Comparison of ENCODE assay signal across 8 cellular contexts in genomic region chr20:38473353-38473795, GRCh38. TPM values are rescaled to one million over a fixed set of nuclear protein-coding genes. Genes with fewer than 3 reads are reported as not detected.
DNase-seq lines count a peak whose midpoint lies in the region; ATAC-seq and TF ChIP-seq lines count a peak whose summit lies in the region.

No MANE protein-coding gene starts in this region.

- TF ChIP-seq CTCF in ascending aorta (IDR thresholded peaks at IDR 0.05): no peak

- H3K27ac ChIP-seq in HUES64 (ENCODE audit: low read depth, low read length) (peak overlapping the region; percentile 91; the same call in 1 of the 2 replicates), ascending aorta (peak overlapping the region; percentile 88 to 93), thymus (ENCODE audit: low read depth) (no peak overlapping the region)

- intact Hi-C loops in ascending aorta (cut with DNase I) (loop anchor here (2.0 to 10.0 kb wide), 2 partner anchors 39 to 439 kb away; partner anchors contain the start of genes RPRD1B, SNHG17 and TTI1), left colon (cut with DNase I, micrococcal nuclease) (no loop called here)

- H3K4me3 ChIP-seq in HUES64 (ENCODE audit: low read length): peak overlapping the region; percentile 85
- peak overlapping the region; percentile 93 to 99 for H3K4me3 ChIP-seq in ascending aorta
- H3K4me3 ChIP-seq in thymus (ENCODE audit: low read length): peak overlapping the region; percentile 69

- peak in 1 of 2 donors; percentile 66 for DNase-seq in ascending aorta (ENCODE audit: low spot score in 2 of 2)
- DNase-seq in left colon: no peak
- no peak for DNase-seq in GF-D8 (lab: John Stamatoyannopoulos, UW)
- no peak for DNase-seq in activated CD8-positive, alpha-beta memory T cell treated with anti-CD3 and anti-CD28 coated beads, Interleukin-2, amount 50 U/mL, for 48 hours

- H3K36me3 ChIP-seq in ES-I3 (ENCODE audit: insufficient read depth, low read length) (no peaks in the 10 kb centered on the region), HUES64 (ENCODE audit: insufficient read depth, low read length) (no peaks in the 10 kb centered on the region), ascending aorta (no peaks in the 10 kb centered on the region), thymus (ENCODE audit: control insufficient read depth, insufficient read depth) (no peaks in the 10 kb centered on the region)

- H3K27me3 ChIP-seq in HUES64 (ENCODE audit: insufficient read depth, low read length) (no peaks in the 10 kb centered on the region), ascending aorta (no peaks in the 10 kb centered on the region), thymus (ENCODE audit: control insufficient read depth, insufficient read depth) (no peaks in the 10 kb centered on the region)

- ATAC-seq in left colon: peak; percentile 15
- no peak for ATAC-seq in HG02885 (IDR thresholded peaks at IDR 0.05; ENCODE audit: poor library complexity, unreplicated experiment)

- 19% methylated on average over 9 of the region's 11 CpGs for WGBS in HUES64
- 24% methylated on average over 11 of the region's 11 CpGs for WGBS in thymus

- H3K9me3 ChIP-seq in ES-I3 (ENCODE audit: control insufficient read depth, insufficient read depth, low read length): no peaks in the 10 kb centered on the region
- no peaks in the 10 kb centered on the region for H3K9me3 ChIP-seq in HUES64 (ENCODE audit: insufficient read depth, low read depth, low read length)
- no peaks in the 10 kb centered on the region for H3K9me3 ChIP-seq in ascending aorta
- H3K9me3 ChIP-seq in thymus (ENCODE audit: control insufficient read depth): no peaks in the 10 kb centered on the region

- H3K4me1 ChIP-seq in ES-I3 (ENCODE audit: insufficient read depth, low read length) (peaks cover 9% of the 10 kb centered on the region), HUES64 (ENCODE audit: insufficient read depth, low read length) (no peaks in the 10 kb centered on the region), ascending aorta (peaks cover 12 to 15% of the 10 kb centered on the region in 2 donors), thymus (ENCODE audit: control insufficient read depth, insufficient read depth, low read length) (peaks cover 20% of the 10 kb centered on the region)

- H3K9ac ChIP-seq in ES-I3 (ENCODE audit: low read depth, low read length) (peak overlapping the region; percentile 89), HUES64 (ENCODE audit: low read depth, low read length) (peak overlapping the region; percentile 82)

RNA-seq across cellular contexts. Expression of gene RALGAPB, which starts 0.7 kb away (rescaled TPM):
- 19.0 TPM for polyA plus RNA-seq in HUES64 (2013, experiment 1 of 2)
- 18.3 TPM for polyA plus RNA-seq in HUES64 (2013, experiment 2 of 2)
- 19.4 TPM for total RNA-seq in ascending aorta
- 10 to 100 TPM; 37.1 to 44.4 TPM for total RNA-seq in left colon
- polyA plus RNA-seq in thymus: 15.2 TPM

RNA-seq across cellular contexts. Expression of gene SNHG17, which starts 38.2 kb away (rescaled TPM):
- polyA plus RNA-seq in HUES64 (2013, experiment 1 of 2): 107 TPM
- polyA plus RNA-seq in HUES64 (2013, experiment 2 of 2): 105 TPM
- total RNA-seq in ascending aorta (129 TPM), left colon (10 to 100 TPM; 15.8 to 43.5 TPM)
- polyA plus RNA-seq in thymus: 36.0 TPM
